In the genomic region with DNA sequence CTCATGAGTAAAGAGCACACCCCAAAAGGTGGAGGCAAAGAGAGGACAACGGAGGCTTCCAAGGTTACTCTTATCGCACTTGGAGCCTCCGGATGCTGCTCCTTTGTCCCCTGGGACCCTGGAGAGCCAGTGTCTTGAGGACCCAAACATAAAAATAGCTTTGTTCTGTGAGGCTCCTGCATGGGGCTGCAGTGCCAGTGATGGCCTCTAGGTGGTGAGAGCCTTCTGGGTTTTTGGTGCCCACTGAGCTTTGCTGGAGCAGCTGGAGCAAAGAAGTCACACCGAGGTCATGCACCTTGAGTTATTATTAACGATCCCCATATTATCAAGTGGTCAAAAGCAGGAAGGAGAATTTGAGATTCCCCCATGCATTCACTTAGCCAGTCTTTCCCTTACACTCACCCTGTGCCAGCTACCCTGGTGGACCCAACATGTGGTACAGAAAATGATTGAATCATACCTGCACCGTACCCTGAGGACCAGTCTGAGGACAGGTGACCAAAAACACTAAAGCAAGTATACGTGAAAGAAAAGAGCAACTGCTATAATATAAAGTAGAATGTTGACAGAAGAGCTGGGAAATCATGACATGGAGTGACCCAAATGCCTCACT, we compare ENCODE assay signal across 8 cellular contexts. TPM values are rescaled to one million over a fixed set of nuclear protein-coding genes. Genes with fewer than 3 reads are reported as not detected.
DNase-seq lines count a peak whose midpoint lies in the region; ATAC-seq, FAIRE-seq and TF ChIP-seq lines count a peak whose summit lies in the region.

No MANE protein-coding gene starts in this region.

- TF ChIP-seq POLR2A in H54 (IDR thresholded peaks at IDR 0.05; ENCODE audit: low read depth, low read length): no peak

- DNase-seq in H54 (ENCODE audit: insufficient read length, low spot score) (peak; percentile 11), endothelial cell (ENCODE audit: low spot score) (peak; percentile 50), pancreas (peak; percentile 15 to 83 (median 53)), DMS114 treated with DMSO at 0.1 percent for 48 hours (lab: John Stamatoyannopoulos, UW; ENCODE audit: unreplicated experiment) (no peak), NCI-H510A treated with DMSO at 0.1 percent for 48 hours (lab: John Stamatoyannopoulos, UW) (no peak)
- DNase-seq in activated CD4-positive, CD25-positive, alpha-beta regulatory T cell treated with anti-CD3 and anti-CD28 coated beads, Interleukin-2, amount 50 U/mL, for 72 hours: peak; percentile 59

- H3K27ac Mint-ChIP-seq in endothelial cell (ENCODE audit: unreplicated experiment): no peak overlapping the region

- FAIRE-seq in H54 (lab: Jason Lieb, UNC) (no peak), pancreas (lab: Jason Lieb, UNC) (no peak)

- ATAC-seq in pancreas: peak; percentile 60 to 93 (median 76)
- ATAC-seq in GM18520 (IDR thresholded peaks at IDR 0.05; ENCODE audit: unreplicated experiment): no peak
- no peak for ATAC-seq in HG02981 (IDR thresholded peaks at IDR 0.05; ENCODE audit: unreplicated experiment)

- H3K27me3 ChIP-seq in pancreas: no peaks in the 10 kb centered on the region

- peak overlapping the region; percentile 62 for H3K4me3 Mint-ChIP-seq in endothelial cell (ENCODE audit: unreplicated experiment)

- H3K4me1 Mint-ChIP-seq in endothelial cell (ENCODE audit: unreplicated experiment): no peaks in the 10 kb centered on the region

- H3K9me3 Mint-ChIP-seq in endothelial cell (ENCODE audit: unreplicated experiment): peaks cover 6% of the 10 kb centered on the region

- H3K36me3 Mint-ChIP-seq in endothelial cell (ENCODE audit: low read depth, unreplicated experiment): peaks cover 19% of the 10 kb centered on the region

- H3K9me3 ChIP-seq in pancreas: no peaks in the 10 kb centered on the region

- H3K27ac ChIP-seq in pancreas: no peak overlapping the region

- WGBS in pancreas, 2 donors: 32 to 36% methylated on average over 7 of the region's 7 CpGs

- H3K36me3 ChIP-seq in pancreas: no peaks in the 10 kb centered on the region

- TF ChIP-seq CTCF in endothelial cell (IDR thresholded peaks at IDR 0.05; ENCODE audit: unreplicated experiment): peak; percentile 86
- peak; percentile 72 to 91 (median 85) for TF ChIP-seq CTCF in pancreas (IDR thresholded peaks at IDR 0.05)

- peaks cover 1% of the 10 kb centered on the region for H3K27me3 Mint-ChIP-seq in endothelial cell (ENCODE audit: unreplicated experiment)

- no peak overlapping the region for H3K4me3 ChIP-seq in pancreas

- intact Hi-C loops in pancreas (cut with DNase I): no loop called here

- H3K4me1 ChIP-seq in pancreas: no peaks in the 10 kb centered on the region

RNA-seq across cellular contexts. Expression of a gene that starts 41.5 kb away (rescaled TPM):
- total RNA-seq in endothelial cell (ENCODE audit: unreplicated experiment): 25.6 TPM
- 1 to 10 TPM; 1.3 to 3.2 (median 2.8) TPM for total RNA-seq in pancreas
- 1 to 10 TPM; 6.3 to 7.3 TPM for polyA plus RNA-seq in pancreas

Comparison
In these comparisons a context has a peak if more than half of its experiments do, and no peak if none do; other contexts are left out.
1. DNase-seq: peak in H54 (single experiment), activated CD4-positive, CD25-positive, alpha-beta regulatory T cell treated with anti-CD3 and anti-CD28 coated beads, Interleukin-2, amount 50 U/mL, for 72 hours (single experiment), endothelial cell (single experiment) and pancreas (6 of 6); none in DMS114 treated with DMSO at 0.1 percent for 48 hours (single experiment) and NCI-H510A treated with DMSO at 0.1 percent for 48 hours (single experiment).
2. ATAC-seq: peak in pancreas (4 of 4); none in GM18520 (single experiment) and HG02981 (single experiment).